12 cellular contexts compared by ENCODE assay signal in the genomic region with DNA sequence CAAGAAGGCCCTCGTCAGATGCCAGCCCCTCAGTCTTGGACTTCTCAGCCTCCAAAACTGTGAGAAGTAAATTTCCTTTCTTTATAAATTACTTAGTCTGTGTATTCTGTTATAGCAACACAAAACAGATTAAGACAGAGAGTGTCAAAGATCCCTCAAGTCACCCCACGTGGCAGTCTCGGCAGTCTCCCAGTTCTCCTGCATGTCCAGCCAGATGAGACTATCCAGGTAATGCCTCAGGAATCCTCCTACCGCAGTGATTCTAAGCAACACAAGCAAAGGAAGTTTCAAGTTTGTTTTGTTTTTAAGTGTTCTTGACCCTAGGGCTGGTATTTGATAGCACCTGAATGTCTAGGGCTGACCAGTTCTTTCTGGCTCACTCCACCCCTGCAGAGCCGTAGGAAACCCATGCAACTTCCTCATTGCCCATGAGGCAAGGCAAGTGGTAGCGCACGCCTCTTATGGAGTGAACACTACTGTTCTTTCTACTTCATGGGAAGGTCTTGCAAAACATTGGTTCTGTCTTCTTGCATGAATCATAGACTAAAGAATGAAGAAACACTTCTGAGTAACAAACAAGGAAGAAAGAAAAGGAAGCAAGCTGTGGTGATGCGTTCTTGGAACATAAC. TPM values are rescaled to one million over a fixed set of nuclear protein-coding genes. Genes with fewer than 3 reads are reported as not detected.
DNase-seq lines count a peak whose midpoint lies in the region; ATAC-seq and TF ChIP-seq lines count a peak whose summit lies in the region.
"Had no signal": no experiment of that assay in that cellular context is flagged by ENCODE, and none has a peak within 500 bp of the region (broad histone marks: within the 10 kb centered on the region; RNA-seq: fewer than 3 reads in every experiment).

No MANE protein-coding gene starts in this region.

- no peak overlapping the region for H3K4me3 ChIP-seq in adipocyte (ENCODE audit: low read length)
- no peak overlapping the region for H3K4me3 ChIP-seq in spleen
- H3K4me3 ChIP-seq: dorsolateral prefrontal cortex had no signal

- 65 to 77% (median 71%) methylated on average over 8 of the region's 8 CpGs for WGBS in spleen, 5 donors

- H3K9me3 ChIP-seq in adipocyte (ENCODE audit: control insufficient read depth, low read length) (no peaks in the 10 kb centered on the region), spleen (no peaks in the 10 kb centered on the region)

- DNase-seq in NCI-H2029 (lab: John Stamatoyannopoulos, UW) (peak; percentile 39), NCI-H2029 treated with DMSO at 0.1 percent for 48 hours (lab: John Stamatoyannopoulos, UW) (no peak), adipocyte (ENCODE audit: low read depth) (peak; percentile 88), islet precursor cell (peak; percentile 73), Ammon's horn (ENCODE audit: low spot score) (no peak), spleen (no peak)
- DNase-seq: activated T-cell treated with anti-CD3 and anti-CD28 coated beads, Interleukin-2, amount 50 U/mL, for 48 hours; dorsolateral prefrontal cortex had no signal

- no peak for ATAC-seq in GM21825 (IDR thresholded peaks at IDR 0.05; ENCODE audit: unreplicated experiment)
- no peak for ATAC-seq in GM21423 (IDR thresholded peaks at IDR 0.05; ENCODE audit: unreplicated experiment)
- ATAC-seq: sciatic nerve had no signal

- no peak for TF ChIP-seq POLR2A in spleen (IDR thresholded peaks at IDR 0.05)

- no peak for TF ChIP-seq CTCF in spleen (IDR thresholded peaks at IDR 0.05 in 8 of 11, conservative IDR thresholded peaks at IDR 0.05 in 3 of 11)

- no peaks in the 10 kb centered on the region for H3K27me3 ChIP-seq in adipocyte (replicated peaks; ENCODE audit: control insufficient read depth, insufficient read depth, low read length)
- peaks cover 0 to 37% (median 0%) of the 10 kb centered on the region in 7 donors for H3K27me3 ChIP-seq in spleen (replicated peaks in 1 of 7)

- H3K36me3 ChIP-seq in adipocyte (ENCODE audit: control insufficient read depth, insufficient read depth, low read length, severe bottlenecking) (no peaks in the 10 kb centered on the region), spleen (no peaks in the 10 kb centered on the region)

- H3K27ac ChIP-seq in spleen: peak overlapping the region in 1 of 8 donors; percentile 24
- H3K27ac ChIP-seq: dorsolateral prefrontal cortex had no signal

- H3K4me1 ChIP-seq in adipocyte (ENCODE audit: control insufficient read depth, insufficient read depth, low read length) (peaks cover 21% of the 10 kb centered on the region), spleen (peaks cover 0 to 7% (median 0%) of the 10 kb centered on the region in 6 donors)

- H3K9ac ChIP-seq in adipocyte (ENCODE audit: low read length): no peak overlapping the region

- intact Hi-C loops in spleen (cut with DNase I; ENCODE audit: low total_unique reads): no loop called here

RNA-seq across cellular contexts. Expression of gene FOXQ1, which starts 24.8 kb away (rescaled TPM):
- under 1 TPM in 3 of 7 donors, not detected in 4; 0.10 to 0.21 (median 0.20) TPM for total RNA-seq in spleen
- under 1 TPM; 0.10 to 0.33 (median 0.13) TPM for polyA plus RNA-seq in spleen
- total RNA-seq: T-helper 2 cell treated with Interferon-gamma antibody and Interleukin-4, amounts not matched to agents 100 ng/mL and 5 ng/mL, for 36 hours had no signal

Comparison
In these comparisons a context has a peak if more than half of its experiments do, and no peak if none do; other contexts are left out.
1. DNase-seq: peak in NCI-H2029 (single experiment), adipocyte (single experiment) and islet precursor cell (single experiment); none in NCI-H2029 treated with DMSO at 0.1 percent for 48 hours (single experiment), Ammon's horn (single experiment) and spleen (single experiment).